Comparison of ENCODE assay signal across 25 cellular contexts in genomic region chr3:96991812-96992211, GRCh38.
"Had no signal": no experiment of that assay in that cellular context is flagged by ENCODE, and none has a peak within 500 bp of the region (broad histone marks: within the 10 kb centered on the region; RNA-seq: fewer than 3 reads in every experiment).

No MANE protein-coding gene starts in this region.

- H3K4me1 ChIP-seq: gastrocnemius medialis, heart left ventricle, right lobe of liver had no signal

- H3K4me1 Mint-ChIP-seq: immature natural killer cell; memory B cell; naive B cell; neural crest cell; stimulated activated naive B cell treated with anti-CD40 and anti-IgM and Interleukin-4, amounts not matched to agents 10 μg/mL and 1 μg/mL and 100 μg/mL, for 72 hours had no signal

- H3K9me3 Mint-ChIP-seq: endodermal cell had no signal

- H3K36me3 Mint-ChIP-seq: activated naive CD4-positive, alpha-beta T cell treated with anti-CD3 and anti-CD28 coated beads, Interleukin-2, amount 50 U/mL, for 72 hours; immature natural killer cell; memory B cell; naive B cell; stimulated activated naive B cell treated with anti-CD40 and anti-IgM and Interleukin-4, amounts not matched to agents 10 μg/mL and 1 μg/mL and 100 μg/mL, for 72 hours had no signal

- H3K27me3 ChIP-seq: dorsolateral prefrontal cortex, gastrocnemius medialis, heart left ventricle, right lobe of liver, thyroid gland had no signal

- ATAC-seq: activated naive CD4-positive, alpha-beta T cell treated with anti-CD3 and anti-CD28 coated beads, Interleukin-2, amount 50 U/mL, for 72 hours; activated T-cell treated with anti-CD3 and anti-CD28 coated beads, Interleukin-2, amount 50 U/mL, for 72 hours; gastrocnemius medialis; right lobe of liver; stimulated activated naive B cell treated with anti-CD40 and anti-IgM and Interleukin-4, amounts not matched to agents 10 μg/mL and 1 μg/mL and 100 μg/mL, for 72 hours had no signal

- H3K27ac Mint-ChIP-seq: activated naive CD4-positive, alpha-beta T cell treated with anti-CD3 and anti-CD28 coated beads, Interleukin-2, amount 50 U/mL, for 72 hours; activated T-cell treated with anti-CD3 and anti-CD28 coated beads, Interleukin-2, amount 50 U/mL, for 72 hours; brain; endodermal cell; immature natural killer cell; memory B cell; naive B cell; stimulated activated naive B cell treated with anti-CD40 and anti-IgM and Interleukin-4, amounts not matched to agents 10 μg/mL and 1 μg/mL and 100 μg/mL, for 72 hours had no signal

- H3K9me3 ChIP-seq: gastrocnemius medialis, right lobe of liver, thyroid gland had no signal

- H3K27me3 Mint-ChIP-seq: brain; memory B cell; naive B cell; stimulated activated naive B cell treated with anti-CD40 and anti-IgM and Interleukin-4, amounts not matched to agents 10 μg/mL and 1 μg/mL and 100 μg/mL, for 72 hours had no signal

- H3K36me3 ChIP-seq: gastrocnemius medialis, heart left ventricle, right lobe of liver, thyroid gland had no signal

- DNase-seq: activated CD4-positive, alpha-beta T cell treated with anti-CD3 and anti-CD28 coated beads for 1 hour; activated CD8-positive, alpha-beta memory T cell treated with anti-CD3 and anti-CD28 coated beads for 24 hours; activated CD8-positive, alpha-beta memory T cell treated with anti-CD3 and anti-CD28 coated beads, Interleukin-2, amount 50 U/mL, for 48 hours; activated gamma-delta T cell; activated T-cell treated with anti-CD3 and anti-CD28 coated beads, Interleukin-2, amount 50 U/mL, for 72 hours; amygdala; caudate nucleus; dorsolateral prefrontal cortex; endodermal cell; gastrocnemius medialis; heart left ventricle; immature natural killer cell; naive B cell; right lobe of liver; stimulated activated CD4-positive, alpha-beta T cell treated with anti-CD3 and anti-CD28 coated beads, Interleukin-4, amount 100 ng/mL, for 4 hours; stimulated activated naive B cell treated with anti-CD40 and anti-IgM and Interleukin-4, amounts not matched to agents 10 μg/mL and 1 μg/mL and 100 μg/mL, for 72 hours; SW 1271; T-helper 2 cell; thyroid gland had no signal

- H3K4me3 Mint-ChIP-seq: activated T-cell treated with anti-CD3 and anti-CD28 coated beads, Interleukin-2, amount 50 U/mL, for 72 hours; brain; endodermal cell; immature natural killer cell; memory B cell; naive B cell; neural crest cell; stimulated activated naive B cell treated with anti-CD40 and anti-IgM and Interleukin-4, amounts not matched to agents 10 μg/mL and 1 μg/mL and 100 μg/mL, for 72 hours had no signal

- H3K4me3 ChIP-seq: dorsolateral prefrontal cortex, gastrocnemius medialis, heart left ventricle, right lobe of liver, thyroid gland had no signal

- H3K27ac ChIP-seq: dorsolateral prefrontal cortex, epithelial cell of prostate, gastrocnemius medialis, right lobe of liver, VCaP had no signal
